Comparison of ENCODE assay signal across 11 cellular contexts in the genomic region with DNA sequence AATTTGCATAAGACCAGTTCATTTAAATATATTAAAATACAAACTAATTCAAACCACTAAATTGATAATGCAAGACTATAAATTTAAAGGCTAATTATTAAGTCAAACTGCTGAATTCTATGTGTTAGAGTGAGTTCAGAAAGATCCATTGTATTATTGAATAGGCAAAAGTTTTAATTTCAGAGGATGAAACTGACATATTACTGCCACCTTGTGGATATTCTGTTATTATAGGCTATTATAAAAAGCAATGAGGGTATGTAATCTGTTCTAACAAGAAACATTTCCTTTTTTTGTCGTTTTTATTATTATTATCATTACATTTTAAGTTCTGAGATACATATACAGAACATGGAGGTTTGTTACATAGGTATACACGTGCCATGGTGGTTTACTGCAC. TPM values are rescaled to one million over a fixed set of nuclear protein-coding genes. Genes with fewer than 3 reads are reported as not detected.
DNase-seq lines count a peak whose midpoint lies in the region; ATAC-seq and TF ChIP-seq lines count a peak whose summit lies in the region.
"Had no signal": no experiment of that assay in that cellular context is flagged by ENCODE, and none has a peak within 500 bp of the region (broad histone marks: within the 10 kb centered on the region; RNA-seq: fewer than 3 reads in every experiment).

No MANE protein-coding gene starts in this region.

- no peaks in the 10 kb centered on the region for H3K27me3 Mint-ChIP-seq in glutamatergic neuron (ENCODE audit: unreplicated experiment)

- peak; percentile 40 for TF ChIP-seq CTCF in AG04450 (IDR thresholded peaks at IDR 0.05; ENCODE audit: low read depth, low read length)
- TF ChIP-seq CTCF in GM13976 (IDR thresholded peaks at IDR 0.05; ENCODE audit: borderline replicate concordance, control extremely low read depth, extremely low read depth, insufficient read depth, missing control alignments) = peak; percentile 13
- peak; percentile 52 for TF ChIP-seq CTCF in RWPE2 (IDR thresholded peaks at IDR 0.05; ENCODE audit: poor library complexity, severe bottlenecking)
- peak; percentile 66 for TF ChIP-seq CTCF in glutamatergic neuron (IDR thresholded peaks at IDR 0.05; ENCODE audit: partially characterized antibody, unreplicated experiment)
- no peak for TF ChIP-seq CTCF in left lung (IDR thresholded peaks at IDR 0.05)
- TF ChIP-seq CTCF in WERI-Rb-1 (IDR thresholded peaks at IDR 0.05; ENCODE audit: low read depth, low read length) = no peak

- POLR2A ChIA-PET in AG04450 (lab: Yijun Ruan, JAX) = no interaction called here

- H3K27me3 ChIP-seq in AG04450 (ENCODE audit: control insufficient read depth, insufficient read depth, low read length) = no peaks in the 10 kb centered on the region
- H3K27me3 ChIP-seq in RWPE2 (ENCODE audit: insufficient read depth, poor library complexity, severe bottlenecking) = no peaks in the 10 kb centered on the region
- no peaks in the 10 kb centered on the region for H3K27me3 ChIP-seq in left lung
- H3K27me3 ChIP-seq in WERI-Rb-1 (ENCODE audit: insufficient read depth, low read depth, severe bottlenecking) = no peaks in the 10 kb centered on the region
- H3K27me3 ChIP-seq: neutrophil had no signal

- H3K4me1 Mint-ChIP-seq in glutamatergic neuron (ENCODE audit: low read depth, unreplicated experiment) = no peaks in the 10 kb centered on the region

- CTCF ChIA-PET in AG04450 (lab: Charles Lee) = interaction anchor here (0.9 kb wide), 1 partner anchor 91 kb away, joined by 4 read pairs; no protein-coding TSS in a partner anchor

- intact Hi-C loops in left lung (cut with DNase I) = no loop called here

- H3K9me3 ChIP-seq in AG04450 (ENCODE audit: control insufficient read depth, insufficient read depth, low read length) (no peaks in the 10 kb centered on the region; the same call in 1 of the 2 replicates), RWPE2 (ENCODE audit: severe bottlenecking) (no peaks in the 10 kb centered on the region), left lung (no peaks in the 10 kb centered on the region), WERI-Rb-1 (ENCODE audit: severe bottlenecking) (no peaks in the 10 kb centered on the region)
- H3K9me3 ChIP-seq: neutrophil had no signal

- no peaks in the 10 kb centered on the region for H3K9me3 Mint-ChIP-seq in glutamatergic neuron (ENCODE audit: unreplicated experiment)
- H3K9me3 Mint-ChIP-seq: activated naive CD4-positive, alpha-beta T cell treated with anti-CD3 and anti-CD28 coated beads for 36 hours had no signal

- no peak overlapping the region for H3K4me3 Mint-ChIP-seq in glutamatergic neuron (ENCODE audit: unreplicated experiment)
- H3K4me3 Mint-ChIP-seq: activated naive CD4-positive, alpha-beta T cell treated with anti-CD3 and anti-CD28 coated beads for 36 hours had no signal

- H3K27ac ChIP-seq in AG04450 (ENCODE audit: low read depth, low read length) = no peak overlapping the region
- no peak overlapping the region for H3K27ac ChIP-seq in RWPE2 (ENCODE audit: poor library complexity, severe bottlenecking)
- no peak overlapping the region for H3K27ac ChIP-seq in left lung
- no peak overlapping the region for H3K27ac ChIP-seq in WERI-Rb-1
- H3K27ac ChIP-seq: neutrophil had no signal

- H3K4me3 ChIP-seq in AG04450 (ENCODE audit: low read depth, low read length) (no peak overlapping the region), RWPE2 (ENCODE audit: severe bottlenecking) (no peak overlapping the region), left lung (no peak overlapping the region), WERI-Rb-1 (ENCODE audit: low read depth, low read length) (no peak overlapping the region)

- ATAC-seq in RWPE2 (ENCODE audit: low read depth) (no peak), left lung (no peak)

- in situ Hi-C loops in GM13976 (cut with MboI; ENCODE audit: low sequenced_read_pairs, unreplicated experiment) = loop anchor here (25.0 kb wide), 1 partner anchor 1026 kb away; no protein-coding TSS in a partner anchor

- DNase-seq in AG04450 (ENCODE audit: low read depth, low spot score) (no peak), GM13976 (ENCODE audit: low spot score) (no peak), RWPE2 (ENCODE audit: low spot score) (no peak), glutamatergic neuron (no peak), left lung (no peak), NCI-H1436 (lab: John Stamatoyannopoulos, UW) (no peak), DMS114 treated with DMSO at 0.1 percent for 48 hours (lab: John Stamatoyannopoulos, UW; ENCODE audit: unreplicated experiment) (no peak), WERI-Rb-1 (no peak)
- DNase-seq: activated naive CD4-positive, alpha-beta T cell treated with anti-CD3 and anti-CD28 coated beads for 36 hours had no signal

- no peak overlapping the region for H3K27ac Mint-ChIP-seq in glutamatergic neuron (ENCODE audit: unreplicated experiment)
- H3K27ac Mint-ChIP-seq: activated naive CD4-positive, alpha-beta T cell treated with anti-CD3 and anti-CD28 coated beads for 36 hours had no signal

- no peaks in the 10 kb centered on the region for H3K36me3 ChIP-seq in RWPE2 (ENCODE audit: low read depth)
- no peaks in the 10 kb centered on the region for H3K36me3 ChIP-seq in left lung
- H3K36me3 ChIP-seq in WERI-Rb-1 = no peaks in the 10 kb centered on the region
- H3K36me3 ChIP-seq: neutrophil had no signal

- H3K4me1 ChIP-seq in RWPE2 (ENCODE audit: insufficient read depth, poor library complexity, severe bottlenecking) (no peaks in the 10 kb centered on the region), left lung (no peaks in the 10 kb centered on the region)

- H3K36me3 Mint-ChIP-seq in glutamatergic neuron (ENCODE audit: unreplicated experiment) = no peaks in the 10 kb centered on the region

RNA-seq across cellular contexts. Expression of gene NAALAD2, which starts 20.9 kb away (rescaled TPM):
- 0.64 and 0.71 TPM in 2 replicates for polyA plus RNA-seq in AG04450 (2011; rRNA removed)
- polyA minus RNA-seq in AG04450 (2011; rRNA and poly(A)+ RNA removed) = 0.18 and 0.39 TPM in 2 replicates
- 7.2 TPM for total RNA-seq in glutamatergic neuron (ENCODE audit: unreplicated experiment)
- 1 to 10 TPM; 1.3 to 1.8 TPM for total RNA-seq in left lung
- total RNA-seq: activated naive CD4-positive, alpha-beta T cell treated with anti-CD3 and anti-CD28 coated beads for 36 hours; T-helper 1 cell treated with Interleukin-12 subunit alpha and Interleukin-12 subunit beta and Interleukin-4 antibody, amounts not matched to agents 30 ng/mL and 1 ng/mL, for 36 hours had no signal

RNA-seq across cellular contexts. Expression of gene UBTFL1, which starts 27.8 kb away (rescaled TPM):
- not detected in 2 replicates for polyA plus RNA-seq in AG04450 (2011; rRNA removed)
- polyA minus RNA-seq in AG04450 (2011; rRNA and poly(A)+ RNA removed) = not detected in 2 replicates
- total RNA-seq in glutamatergic neuron (ENCODE audit: unreplicated experiment) = not detected
- not detected for total RNA-seq in left lung
- total RNA-seq: activated naive CD4-positive, alpha-beta T cell treated with anti-CD3 and anti-CD28 coated beads for 36 hours; T-helper 1 cell treated with Interleukin-12 subunit alpha and Interleukin-12 subunit beta and Interleukin-4 antibody, amounts not matched to agents 30 ng/mL and 1 ng/mL, for 36 hours had no signal

Comparison
In these comparisons a context has a peak if more than half of its experiments do, and no peak if none do; other contexts are left out.
1. CTCF ChIP-seq: peak in AG04450 (single experiment), GM13976 (single experiment), RWPE2 (single experiment) and glutamatergic neuron (single experiment); none in left lung (0 of 2) and WERI-Rb-1 (single experiment).